7 cellular contexts compared by ENCODE assay signal in genomic region chr1:229027622-229028182, GRCh38.
DNase-seq lines count a peak whose midpoint lies in the region; ATAC-seq and TF ChIP-seq lines count a peak whose summit lies in the region.

No MANE protein-coding gene starts in this region.

- peak; percentile 92 for DNase-seq in NOMO-1 treated with dmso at 0.1 percent for 144 hours (lab: John Stamatoyannopoulos, UW; ENCODE audit: unreplicated experiment)
- peak; percentile 83 to 95 for DNase-seq in dermis microvascular lymphatic vessel endothelial cell (ENCODE audit: low read depth in 2 of 2)
- DNase-seq in omental fat pad (ENCODE audit: low spot score): no peak
- DNase-seq in cerebellum (ENCODE audit: low spot score): no peak

- ATAC-seq in GM21619 (IDR thresholded peaks at IDR 0.05; ENCODE audit: unreplicated experiment) (peak; percentile 56), omental fat pad (ENCODE audit: low FRiP score) (peak; percentile 65), HG03097 (IDR thresholded peaks at IDR 0.05; ENCODE audit: low FRiP score, unreplicated experiment) (no peak), GM21360 (IDR thresholded peaks at IDR 0.05; ENCODE audit: unreplicated experiment) (no peak)

- no peak for TF ChIP-seq CTCF in omental fat pad (IDR thresholded peaks at IDR 0.05)

Comparison
In these comparisons a context has a peak if more than half of its experiments do, and no peak if none do; other contexts are left out.
1. ATAC-seq: peak in GM21619 (single experiment) and omental fat pad (single experiment); none in HG03097 (single experiment) and GM21360 (single experiment).
2. DNase-seq: peak in NOMO-1 treated with dmso at 0.1 percent for 144 hours (single experiment) and dermis microvascular lymphatic vessel endothelial cell (2 of 2); none in omental fat pad (single experiment) and cerebellum (single experiment).